33 cellular contexts compared by ENCODE assay signal in genomic region chr1:201164645-201165044, GRCh38. TPM values are rescaled to one million over a fixed set of nuclear protein-coding genes. Genes with fewer than 3 reads are reported as not detected.
DNase-seq lines count a peak whose midpoint lies in the region; ATAC-seq, FAIRE-seq and TF ChIP-seq lines count a peak whose summit lies in the region.
"Had no signal": no experiment of that assay in that cellular context is flagged by ENCODE, and none has a peak within 500 bp of the region (broad histone marks: within the 10 kb centered on the region; RNA-seq: fewer than 3 reads in every experiment).

No MANE protein-coding gene starts in this region.

- H3K4me2 ChIP-seq in HepG2 (ENCODE audit: low read depth, low read length) (no peak overlapping the region), Karpas-422 (ENCODE audit: low read depth, low read length, poor library complexity, severe bottlenecking) (no peak overlapping the region)
- H3K4me2 ChIP-seq: A549 had no signal

- no peaks in the 10 kb centered on the region for H3K9me3 ChIP-seq in BE2C
- H3K9me3 ChIP-seq in HepG2 (ENCODE audit: low read length), result no peaks in the 10 kb centered on the region
- H3K9me3 ChIP-seq in Karpas-422 (ENCODE audit: low read length), result no peaks in the 10 kb centered on the region
- H3K9me3 ChIP-seq: A549, HAP-1, lower lobe of right lung, pancreas, transverse colon had no signal

- H3K4me1 Mint-ChIP-seq in stimulated activated naive CD8-positive, alpha-beta T cell treated with anti-CD3 and anti-CD28 coated beads, Interleukin-15, amount 100 ng/mL, for 72 hours, result no peaks in the 10 kb centered on the region
- H3K4me1 Mint-ChIP-seq: CD8-positive, alpha-beta memory T cell had no signal

- peak overlapping the region; percentile 23; the same call in 1 of the 2 replicates for H3K4me3 ChIP-seq in BE2C (ENCODE audit: low read depth, low read length)
- no peak overlapping the region for H3K4me3 ChIP-seq in coronary artery
- no peak overlapping the region for H3K4me3 ChIP-seq in HepG2 (replicated peaks in 1 of 3; ENCODE audit: insufficient read depth in 1 of 3, low read depth in 2 of 3, low read length in 3 of 3)
- H3K4me3 ChIP-seq in Karpas-422 (ENCODE audit: low read length), result no peak overlapping the region
- H3K4me3 ChIP-seq: A549, dorsolateral prefrontal cortex, HAP-1, lower lobe of right lung, pancreas, SK-N-MC, transverse colon had no signal

- in situ Hi-C loops in HepG2 (cut with HindIII; ENCODE audit: extremely low pct_ligation_motif_present, low pct_unique_long_range_greater_than_20kb), result no loop called here

- no peak for TF ChIP-seq RAD21 in HepG2 (CRISPR knock-in tag; IDR thresholded peaks at IDR 0.05)

- TF ChIP-seq POLR2A in HepG2 (IDR thresholded peaks at IDR 0.05; ENCODE audit: insufficient read depth in 1 of 2, low read depth in 2 of 2, low read length in 2 of 2), result no peak

- H3K4me3 Mint-ChIP-seq in stimulated activated naive CD8-positive, alpha-beta T cell treated with anti-CD3 and anti-CD28 coated beads, Interleukin-15, amount 100 ng/mL, for 72 hours, result no peak overlapping the region
- H3K4me3 Mint-ChIP-seq: CD8-positive, alpha-beta memory T cell had no signal

- FAIRE-seq in HepG2 (lab: Jason Lieb, UNC), result no peak
- FAIRE-seq: A549, G401.6, GM19239, islet of Langerhans, pancreas had no signal

- intact Hi-C loops in HepG2 (cut with micrococcal nuclease; ENCODE audit: unreplicated experiment), result no loop called here

- H3K79me2 ChIP-seq in HepG2 (ENCODE audit: insufficient read depth, low read length) (no peaks in the 10 kb centered on the region), Karpas-422 (ENCODE audit: low read length) (no peaks in the 10 kb centered on the region)

- no peak overlapping the region for H2AFZ ChIP-seq in HepG2 (ENCODE audit: low read length)
- no peak overlapping the region for H2AFZ ChIP-seq in Karpas-422 (ENCODE audit: low read length)

- H4K20me1 ChIP-seq in HepG2 (ENCODE audit: insufficient read depth, low read length), result no peaks in the 10 kb centered on the region
- no peaks in the 10 kb centered on the region for H4K20me1 ChIP-seq in Karpas-422 (ENCODE audit: insufficient read depth, low read depth, low read length)

- H3K36me3 ChIP-seq in BE2C (no peaks in the 10 kb centered on the region), HepG2 (replicated peaks in 1 of 2; ENCODE audit: control insufficient read depth in 1 of 2, insufficient read depth in 2 of 2, low read length in 2 of 2) (no peaks in the 10 kb centered on the region), Karpas-422 (ENCODE audit: insufficient read depth, low read length) (no peaks in the 10 kb centered on the region)
- H3K36me3 ChIP-seq: HAP-1, lower lobe of right lung, pancreas, transverse colon had no signal

- no peak overlapping the region for H3K27ac Mint-ChIP-seq in stimulated activated naive CD8-positive, alpha-beta T cell treated with anti-CD3 and anti-CD28 coated beads, Interleukin-15, amount 100 ng/mL, for 72 hours
- H3K27ac Mint-ChIP-seq: CD8-positive, alpha-beta memory T cell had no signal

- 68% methylated on average over 7 of the region's 7 CpGs for WGBS in HepG2 (ENCODE audit: low lambda C conversion rate)

- CTCF ChIA-PET in HepG2 (lab: Yijun Ruan, JAX; ENCODE audit: low intra/inter-chr PET ratio, low total read pairs), result no interaction called here

- H3K27me3 Mint-ChIP-seq in stimulated activated naive CD8-positive, alpha-beta T cell treated with anti-CD3 and anti-CD28 coated beads, Interleukin-15, amount 100 ng/mL, for 72 hours, result no peaks in the 10 kb centered on the region

- DNase-seq in BE2C (peak; percentile 31), NCI-H69 (lab: John Stamatoyannopoulos, UW) (peak; percentile 62), coronary artery (ENCODE audit: low spot score) (peak; percentile 14), HepG2 (ENCODE audit: low spot score) (no peak), NCI-H524 (lab: John Stamatoyannopoulos, UW) (no peak), Karpas-422 (no peak)
- DNase-seq in stimulated activated naive CD8-positive, alpha-beta T cell treated with anti-CD3 and anti-CD28 coated beads, Interleukin-15, amount 100 ng/mL, for 72 hours, result no peak
- no peak for DNase-seq in central memory CD4-positive, alpha-beta T cell
- DNase-seq: activated T-cell treated with anti-CD3 and anti-CD28 coated beads, Interleukin-2, amount 50 U/mL, for 1 hour; CD8-positive, alpha-beta memory T cell; cerebellar nuclear complex; DMS53; dorsolateral prefrontal cortex; lower lobe of right lung; MM.1S; pancreas; right cardiac atrium; RPMI8226; stimulated activated CD4-positive, alpha-beta T cell treated with anti-CD3 and anti-CD28 coated beads, Interleukin-2, amount 100 ng/mL, for 48 hours; T-helper 2 cell; transverse colon had no signal

- no peak for TF ChIP-seq CTCF in BE2C (IDR thresholded peaks at IDR 0.05; ENCODE audit: low read depth, low read length)
- TF ChIP-seq CTCF in coronary artery (IDR thresholded peaks at IDR 0.05), result no peak
- TF ChIP-seq CTCF in HepG2 (CRISPR knock-in tag; IDR thresholded peaks at IDR 0.05), result no peak

- no peaks in the 10 kb centered on the region for H3K9me3 Mint-ChIP-seq in stimulated activated naive CD8-positive, alpha-beta T cell treated with anti-CD3 and anti-CD28 coated beads, Interleukin-15, amount 100 ng/mL, for 72 hours
- H3K9me3 Mint-ChIP-seq: CD8-positive, alpha-beta memory T cell had no signal

- H3K27ac ChIP-seq in coronary artery (no peak overlapping the region), HepG2 (ENCODE audit: extremely low read length, insufficient read depth, low read length) (no peak overlapping the region), Karpas-422 (ENCODE audit: low read length) (no peak overlapping the region)
- H3K27ac ChIP-seq: A549, dorsolateral prefrontal cortex, lower lobe of right lung, pancreas, SK-N-MC, transverse colon had no signal

- H3K4me1 ChIP-seq in BE2C, result peaks cover 6% of the 10 kb centered on the region
- H3K4me1 ChIP-seq in HepG2 (ENCODE audit: insufficient read depth, low read length), result peaks cover 9% of the 10 kb centered on the region
- H3K4me1 ChIP-seq in Karpas-422 (ENCODE audit: low read length), result no peaks in the 10 kb centered on the region
- H3K4me1 ChIP-seq: lower lobe of right lung, transverse colon had no signal

- TF ChIP-seq EP300 in HepG2 (IDR thresholded peaks at IDR 0.05; ENCODE audit: low read depth in 2 of 2, low read length in 2 of 2) (no peak), HepG2 (CRISPR knock-in tag; IDR thresholded peaks at IDR 0.05; ENCODE audit: borderline replicate concordance) (no peak)

- BruUV-seq in HepG2 (replicated peaks; lab: Mats Ljungman, UMichigan), result no TSS peak

- no peak overlapping the region for H3K9ac ChIP-seq in HepG2 (ENCODE audit: insufficient read depth, low read depth, low read length)
- no peak overlapping the region for H3K9ac ChIP-seq in Karpas-422 (ENCODE audit: low read length)

- no peaks in the 10 kb centered on the region for H3K27me3 ChIP-seq in BE2C
- no peaks in the 10 kb centered on the region; a peak in 1 of 5 replicates for H3K27me3 ChIP-seq in HepG2 (ENCODE audit: control insufficient read depth in 1 of 2, insufficient read depth in 2 of 2, low read length in 2 of 2)
- no peaks in the 10 kb centered on the region for H3K27me3 ChIP-seq in Karpas-422 (ENCODE audit: low read length)
- H3K27me3 ChIP-seq: dorsolateral prefrontal cortex, pancreas had no signal

- POLR2A ChIA-PET in HepG2 (lab: Yijun Ruan, JAX), result no interaction called here

- H3K9me2 ChIP-seq in Karpas-422 (replicated peaks; ENCODE audit: insufficient read depth, low read length), result no peaks in the 10 kb centered on the region

- no peak for ATAC-seq in HepG2
- ATAC-seq in stimulated activated naive CD8-positive, alpha-beta T cell treated with anti-CD3 and anti-CD28 coated beads, Interleukin-15, amount 100 ng/mL, for 72 hours, result no peak
- ATAC-seq: A549, lower lobe of right lung, right cardiac atrium had no signal

RNA-seq across cellular contexts. Expression of gene TMEM9, which starts 10.4 kb away (rescaled TPM):
- 164 TPM for polyA plus RNA-seq in BE2C (2012; ENCODE audit: insufficient read depth, insufficient read length, low read depth)
- total RNA-seq in HepG2 (2016; rRNA removed; fragmentation: Illumina TruSeq; extraction: Trizol), result 33.6 and 60.9 TPM in 2 replicates
- total RNA-seq in HepG2 (2016; cell fraction: cytosol; rRNA removed; fragmentation: Illumina TruSeq; extraction: Trizol; ENCODE audit: low read depth), result 19.4 and 19.6 TPM in 2 replicates
- 34.2 and 64.9 TPM in 2 replicates for total RNA-seq in HepG2 (2016; cell fraction: insoluble cytoplasmic fraction; rRNA removed; fragmentation: Illumina TruSeq; extraction: Trizol)
- total RNA-seq in HepG2 (2016; cell fraction: membrane; rRNA removed; fragmentation: Illumina TruSeq; extraction: Trizol), result 35.3 and 35.6 TPM in 2 replicates
- total RNA-seq in HepG2 (2016; cell fraction: nucleus; rRNA removed; fragmentation: Illumina TruSeq; extraction: Trizol), result 46.5 and 53.8 TPM in 2 replicates
- 102 and 137 TPM in 2 replicates for polyA plus RNA-seq in HepG2 (2011; rRNA removed)
- polyA plus RNA-seq in HepG2 (2011; cell fraction: cytosol; rRNA removed), result 89.3 and 100 TPM in 2 replicates
- polyA plus RNA-seq in HepG2 (2011; cell fraction: nucleus; rRNA removed), result 118 and 132 TPM in 2 replicates
- polyA plus RNA-seq in HepG2 (2012), result 50.9 and 56.1 TPM in 2 replicates
- 20.3 and 20.6 TPM in 2 replicates for polyA plus RNA-seq in HepG2 (2016; cell fraction: cytosol; fragmentation: Illumina TruSeq; extraction: Trizol; ENCODE audit: low read depth)
- 32.1 and 32.2 TPM in 2 replicates for polyA plus RNA-seq in HepG2 (2016; cell fraction: insoluble cytoplasmic fraction; fragmentation: Illumina TruSeq; extraction: Trizol; ENCODE audit: low read depth)
- polyA plus RNA-seq in HepG2 (2016; cell fraction: membrane; fragmentation: Illumina TruSeq; extraction: Trizol; ENCODE audit: low read depth), result 27.0 and 30.2 TPM in 2 replicates
- 79.2 and 83.5 TPM in 2 replicates for polyA plus RNA-seq in HepG2 (2016; cell fraction: nucleus; fragmentation: Illumina TruSeq; extraction: Trizol; ENCODE audit: insufficient read depth, low read depth)
- polyA minus RNA-seq in HepG2 (2011; rRNA and poly(A)+ RNA removed; ENCODE audit: low replicate concordance), result 239 and 286 TPM in 2 replicates
- polyA minus RNA-seq in HepG2 (2011; cell fraction: cytosol; rRNA and poly(A)+ RNA removed), result 16.9 and 23.5 TPM in 2 replicates
- 14.8 and 15.3 TPM in 2 replicates for polyA minus RNA-seq in HepG2 (2011; cell fraction: nucleus; rRNA and poly(A)+ RNA removed)
- total RNA-seq in Karpas-422 (2014; rRNA removed; shearing (Covaris generic); ENCODE audit: low replicate concordance), result 27.1 and 45.5 TPM in 2 replicates

RNA-seq across cellular contexts. Expression of gene IGFN1, which starts 26.0 kb away (rescaled TPM):
- 0.43 TPM for polyA plus RNA-seq in BE2C (2012; ENCODE audit: insufficient read depth, insufficient read length, low read depth)
- total RNA-seq in HepG2 (2016; rRNA removed; fragmentation: Illumina TruSeq; extraction: Trizol), result 0.04 TPM in 1 of 2 replicates, not detected in the other
- not detected in 2 replicates for total RNA-seq in HepG2 (2016; cell fraction: cytosol; rRNA removed; fragmentation: Illumina TruSeq; extraction: Trizol; ENCODE audit: low read depth)
- total RNA-seq in HepG2 (2016; cell fraction: insoluble cytoplasmic fraction; rRNA removed; fragmentation: Illumina TruSeq; extraction: Trizol), result 0.03 TPM in 1 of 2 replicates, not detected in the other
- total RNA-seq in HepG2 (2016; cell fraction: membrane; rRNA removed; fragmentation: Illumina TruSeq; extraction: Trizol), result not detected in 2 replicates
- total RNA-seq in HepG2 (2016; cell fraction: nucleus; rRNA removed; fragmentation: Illumina TruSeq; extraction: Trizol), result 0.09 and 0.22 TPM in 2 replicates
- polyA plus RNA-seq in HepG2 (2011; rRNA removed), result 0.05 and 0.22 TPM in 2 replicates
- 0.01 TPM in 2 replicates for polyA plus RNA-seq in HepG2 (2011; cell fraction: cytosol; rRNA removed)
- polyA plus RNA-seq in HepG2 (2011; cell fraction: nucleus; rRNA removed), result 1.1 and 1.3 TPM in 2 replicates
- 0.05 and 0.20 TPM in 2 replicates for polyA plus RNA-seq in HepG2 (2012)
- polyA plus RNA-seq in HepG2 (2016; cell fraction: cytosol; fragmentation: Illumina TruSeq; extraction: Trizol; ENCODE audit: low read depth), result not detected in 2 replicates
- 0.05 TPM in 1 of 2 replicates, not detected in the other for polyA plus RNA-seq in HepG2 (2016; cell fraction: insoluble cytoplasmic fraction; fragmentation: Illumina TruSeq; extraction: Trizol; ENCODE audit: low read depth)
- not detected in 2 replicates for polyA plus RNA-seq in HepG2 (2016; cell fraction: membrane; fragmentation: Illumina TruSeq; extraction: Trizol; ENCODE audit: low read depth)
- polyA plus RNA-seq in HepG2 (2016; cell fraction: nucleus; fragmentation: Illumina TruSeq; extraction: Trizol; ENCODE audit: insufficient read depth, low read depth), result 1.1 and 1.3 TPM in 2 replicates
- polyA minus RNA-seq in HepG2 (2011; rRNA and poly(A)+ RNA removed; ENCODE audit: low replicate concordance), result not detected in 2 replicates
- polyA minus RNA-seq in HepG2 (2011; cell fraction: cytosol; rRNA and poly(A)+ RNA removed), result 0.09 TPM in 1 of 2 replicates, not detected in the other
- 0.12 and 0.13 TPM in 2 replicates for polyA minus RNA-seq in HepG2 (2011; cell fraction: nucleus; rRNA and poly(A)+ RNA removed)
- total RNA-seq in Karpas-422 (2014; rRNA removed; shearing (Covaris generic); ENCODE audit: low replicate concordance), result not detected in 2 replicates
- total RNA-seq: activated CD8-positive, alpha-beta memory T cell treated with anti-CD3 and anti-CD28 coated beads for 36 hours; CD8-positive, alpha-beta memory T cell; glomerular endothelial cell had no signal
- polyA plus RNA-seq: CD8-positive, alpha-beta memory T cell; fibroblast of lung; neural cell had no signal

RNA-seq across cellular contexts. Expression of gene ASCL5, which starts 37.7 kb away (rescaled TPM):
- 0.42 TPM for polyA plus RNA-seq in BE2C (2012; ENCODE audit: insufficient read depth, insufficient read length, low read depth)
- not detected in 2 replicates for total RNA-seq in HepG2 (2016; rRNA removed; fragmentation: Illumina TruSeq; extraction: Trizol)
- not detected in 2 replicates for total RNA-seq in HepG2 (2016; cell fraction: cytosol; rRNA removed; fragmentation: Illumina TruSeq; extraction: Trizol; ENCODE audit: low read depth)
- total RNA-seq in HepG2 (2016; cell fraction: insoluble cytoplasmic fraction; rRNA removed; fragmentation: Illumina TruSeq; extraction: Trizol), result not detected in 2 replicates
- total RNA-seq in HepG2 (2016; cell fraction: membrane; rRNA removed; fragmentation: Illumina TruSeq; extraction: Trizol), result not detected in 2 replicates
- total RNA-seq in HepG2 (2016; cell fraction: nucleus; rRNA removed; fragmentation: Illumina TruSeq; extraction: Trizol), result not detected in 2 replicates
- polyA plus RNA-seq in HepG2 (2011; rRNA removed), result not detected in 2 replicates
- not detected in 2 replicates for polyA plus RNA-seq in HepG2 (2011; cell fraction: cytosol; rRNA removed)
- 0.08 and 0.09 TPM in 2 replicates for polyA plus RNA-seq in HepG2 (2011; cell fraction: nucleus; rRNA removed)
- polyA plus RNA-seq in HepG2 (2012), result not detected in 2 replicates
- not detected in 2 replicates for polyA plus RNA-seq in HepG2 (2016; cell fraction: cytosol; fragmentation: Illumina TruSeq; extraction: Trizol; ENCODE audit: low read depth)
- not detected in 2 replicates for polyA plus RNA-seq in HepG2 (2016; cell fraction: insoluble cytoplasmic fraction; fragmentation: Illumina TruSeq; extraction: Trizol; ENCODE audit: low read depth)
- not detected in 2 replicates for polyA plus RNA-seq in HepG2 (2016; cell fraction: membrane; fragmentation: Illumina TruSeq; extraction: Trizol; ENCODE audit: low read depth)
- not detected in 2 replicates for polyA plus RNA-seq in HepG2 (2016; cell fraction: nucleus; fragmentation: Illumina TruSeq; extraction: Trizol; ENCODE audit: insufficient read depth, low read depth)
- polyA minus RNA-seq in HepG2 (2011; rRNA and poly(A)+ RNA removed; ENCODE audit: low replicate concordance), result not detected in 2 replicates
- polyA minus RNA-seq in HepG2 (2011; cell fraction: cytosol; rRNA and poly(A)+ RNA removed), result not detected in 2 replicates
- not detected in 2 replicates for polyA minus RNA-seq in HepG2 (2011; cell fraction: nucleus; rRNA and poly(A)+ RNA removed)
- not detected in 2 replicates for total RNA-seq in Karpas-422 (2014; rRNA removed; shearing (Covaris generic); ENCODE audit: low replicate concordance)
- total RNA-seq: activated CD8-positive, alpha-beta memory T cell treated with anti-CD3 and anti-CD28 coated beads for 36 hours; fibroblast of lung; glomerular endothelial cell; lower lobe of right lung; mononuclear cell; right cardiac atrium; transverse colon had no signal
- polyA plus RNA-seq: CD8-positive, alpha-beta memory T cell; fibroblast of lung; neural cell; right cardiac atrium had no signal

RNA-seq across cellular contexts. Expression of gene CACNA1S, which starts 52.4 kb away (rescaled TPM):
- not detected for polyA plus RNA-seq in BE2C (2012; ENCODE audit: insufficient read depth, insufficient read length, low read depth)
- total RNA-seq in HepG2 (2016; rRNA removed; fragmentation: Illumina TruSeq; extraction: Trizol), result not detected in 2 replicates
- total RNA-seq in HepG2 (2016; cell fraction: cytosol; rRNA removed; fragmentation: Illumina TruSeq; extraction: Trizol; ENCODE audit: low read depth), result not detected in 2 replicates
- total RNA-seq in HepG2 (2016; cell fraction: insoluble cytoplasmic fraction; rRNA removed; fragmentation: Illumina TruSeq; extraction: Trizol), result not detected in 2 replicates
- total RNA-seq in HepG2 (2016; cell fraction: membrane; rRNA removed; fragmentation: Illumina TruSeq; extraction: Trizol), result not detected in 2 replicates
- not detected in 2 replicates for total RNA-seq in HepG2 (2016; cell fraction: nucleus; rRNA removed; fragmentation: Illumina TruSeq; extraction: Trizol)
- polyA plus RNA-seq in HepG2 (2011; rRNA removed), result not detected in 2 replicates
- polyA plus RNA-seq in HepG2 (2011; cell fraction: cytosol; rRNA removed), result not detected in 2 replicates
- not detected in 2 replicates for polyA plus RNA-seq in HepG2 (2011; cell fraction: nucleus; rRNA removed)
- not detected in 2 replicates for polyA plus RNA-seq in HepG2 (2012)
- not detected in 2 replicates for polyA plus RNA-seq in HepG2 (2016; cell fraction: cytosol; fragmentation: Illumina TruSeq; extraction: Trizol; ENCODE audit: low read depth)
- not detected in 2 replicates for polyA plus RNA-seq in HepG2 (2016; cell fraction: insoluble cytoplasmic fraction; fragmentation: Illumina TruSeq; extraction: Trizol; ENCODE audit: low read depth)
- not detected in 2 replicates for polyA plus RNA-seq in HepG2 (2016; cell fraction: membrane; fragmentation: Illumina TruSeq; extraction: Trizol; ENCODE audit: low read depth)
- polyA plus RNA-seq in HepG2 (2016; cell fraction: nucleus; fragmentation: Illumina TruSeq; extraction: Trizol; ENCODE audit: insufficient read depth, low read depth), result not detected in 2 replicates
- 0.02 TPM in 1 of 2 replicates, not detected in the other for polyA minus RNA-seq in HepG2 (2011; rRNA and poly(A)+ RNA removed; ENCODE audit: low replicate concordance)
- not detected in 2 replicates for polyA minus RNA-seq in HepG2 (2011; cell fraction: cytosol; rRNA and poly(A)+ RNA removed)
- not detected in 2 replicates for polyA minus RNA-seq in HepG2 (2011; cell fraction: nucleus; rRNA and poly(A)+ RNA removed)
- total RNA-seq in Karpas-422 (2014; rRNA removed; shearing (Covaris generic); ENCODE audit: low replicate concordance), result not detected in 2 replicates
- total RNA-seq: activated CD8-positive, alpha-beta memory T cell treated with anti-CD3 and anti-CD28 coated beads for 36 hours; CD8-positive, alpha-beta memory T cell; fibroblast of lung; glomerular endothelial cell; mononuclear cell; NCI-H460; pancreas; transverse colon had no signal
- polyA plus RNA-seq: CD8-positive, alpha-beta memory T cell; fibroblast of lung; right cardiac atrium had no signal

Comparison
In these comparisons a context has a peak if more than half of its experiments do, and no peak if none do; other contexts are left out.
1. DNase-seq: peak in BE2C (single experiment), NCI-H69 (single experiment) and coronary artery (single experiment); none in HepG2 (single experiment), NCI-H524 (0 of 2), stimulated activated naive CD8-positive, alpha-beta T cell treated with anti-CD3 and anti-CD28 coated beads, Interleukin-15, amount 100 ng/mL, for 72 hours (0 of 2), Karpas-422 (single experiment) and central memory CD4-positive, alpha-beta T cell (single experiment).